ENCODE assay signal across 8 cellular contexts in genomic region chr6:84033523-84034451, GRCh38. TPM values are rescaled to one million over a fixed set of nuclear protein-coding genes. Genes with fewer than 3 reads are reported as not detected.
DNase-seq lines count a peak whose midpoint lies in the region; ATAC-seq, FAIRE-seq and TF ChIP-seq lines count a peak whose summit lies in the region.

TSS of gene MRAP2 (plus strand) at chr6:84033772. CDS start at chr6:84055319, 21,547 bp downstream.

- POLR2A ChIA-PET in A549 (lab: Yijun Ruan, JAX): interaction anchor here (1.0 kb wide), 1 partner anchor 10 kb away, joined by 3 read pairs; no protein-coding TSS in a partner anchor

- CTCF ChIA-PET in A549 (lab: Yijun Ruan, JAX): no interaction called here

- H3K4me1 ChIP-seq in A549: no peaks in the 10 kb centered on the region; the same call in 2 of the 3 replicates

- H3K4me2 ChIP-seq in A549: peak within 1 kb of the TSS; percentile 96

- H3K9me3 ChIP-seq in A549 (no peaks in the 10 kb centered on the region), MG63 (no peaks in the 10 kb centered on the region)

- no peak for TF ChIP-seq POLR2A in A549 (IDR thresholded peaks at IDR 0.05; ENCODE audit: low read length)

- no peak for TF ChIP-seq CTCF in A549 (IDR thresholded peaks at IDR 0.05)

- H3K4me3 ChIP-seq in A549 (peak within 1 kb of the TSS; percentile 78), MG63 (peak within 1 kb of the TSS; percentile 59)

- H3K27me3 ChIP-seq in MG63: no peaks in the 10 kb centered on the region

- peak within 1 kb of the TSS; percentile 69 to 86 for H3K27ac ChIP-seq in A549

- DNase-seq in A549 (ENCODE audit: low read depth in 1 of 2, low spot score in 1 of 2): peak; percentile 7 to 10
- peak; percentile 66 for DNase-seq in MG63
- DNase-seq in astrocyte of the hippocampus (ENCODE audit: low read depth, low spot score): peak; percentile 75
- peak; percentile 34 for DNase-seq in iris pigment epithelial cell (ENCODE audit: low read depth)
- peak; percentile 24 for DNase-seq in stimulated activated CD8-positive, alpha-beta memory T cell treated with anti-CD3 and anti-CD28 coated beads, Interleukin-4, amount 100 ng/mL, for 48 hours
- DNase-seq in effector CD4-positive, alpha-beta T cell: no peak
- no peak for DNase-seq in DMS79 (lab: John Stamatoyannopoulos, UW)

- TF ChIP-seq RAD21 in A549 (conservative IDR thresholded peaks at IDR 0.05 in 1 of 2, IDR thresholded peaks at IDR 0.05 in 1 of 2): no peak

- peak; percentile 87 to 91 for ATAC-seq in A549
- peak; percentile 39 for ATAC-seq in GM18861 (IDR thresholded peaks at IDR 0.05; ENCODE audit: unreplicated experiment)

- WGBS in A549 (ENCODE audit: missing lambda C conversion rate): 0% methylated on average over 8 of the region's 78 CpGs

- no peaks in the 10 kb centered on the region for H3K36me3 ChIP-seq in MG63

- no peak for FAIRE-seq in A549 (lab: Jason Lieb, UNC)

- no peak for TF ChIP-seq EP300 in A549 (IDR thresholded peaks at IDR 0.05)

TF ChIP-seq in A549, 52 proteins besides CTCF, POLR2A, EP300 and RAD21:
- no peak for TF ChIP-seq BCL3 (IDR thresholded peaks at IDR 0.05)
- TF ChIP-seq FOSL2 (IDR thresholded peaks at IDR 0.05): no peak
- no peak for TF ChIP-seq FOSL2 (CRISPR knock-in tag; IDR thresholded peaks at IDR 0.05)
- no peak for TF ChIP-seq NR3C1 (IDR thresholded peaks at IDR 0.05)
- TF ChIP-seq NPAS2 (CRISPR knock-in tag; IDR thresholded peaks at IDR 0.05; ENCODE audit: borderline replicate concordance): no peak
- no peak for TF ChIP-seq RARB (CRISPR knock-in tag; IDR thresholded peaks at IDR 0.05)
- TF ChIP-seq PHF8 (IDR thresholded peaks at IDR 0.05; ENCODE audit: borderline replicate concordance, low read depth): no peak
- no peak for TF ChIP-seq JUNB (IDR thresholded peaks at IDR 0.05)
- TF ChIP-seq PBX3 (IDR thresholded peaks at IDR 0.05): no peak
- TF ChIP-seq GATA3 (IDR thresholded peaks at IDR 0.05; ENCODE audit: borderline replicate concordance): no peak
- TF ChIP-seq, protein P1, sequence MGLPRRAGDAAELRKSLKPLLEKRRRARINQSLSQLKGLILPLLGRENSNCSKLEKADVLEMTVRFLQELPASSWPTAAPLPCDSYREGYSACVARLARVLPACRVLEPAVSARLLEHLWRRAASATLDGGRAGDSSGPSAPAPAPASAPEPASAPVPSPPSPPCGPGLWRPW (IDR thresholded peaks at IDR 0.05): no peak
- TF ChIP-seq ATOH8 (CRISPR knock-in tag; IDR thresholded peaks at IDR 0.05; ENCODE audit: low read depth): no peak
- TF ChIP-seq KDM1A (IDR thresholded peaks at IDR 0.05; ENCODE audit: low read depth): no peak
- TF ChIP-seq KDM5A (IDR thresholded peaks at IDR 0.05): no peak
- no peak for TF ChIP-seq TP53 (CRISPR knock-in tag; IDR thresholded peaks at IDR 0.05)
- TF ChIP-seq RNF2 (IDR thresholded peaks at IDR 0.05; ENCODE audit: borderline replicate concordance, low read depth): no peak
- no peak for TF ChIP-seq NFE2L2 (conservative IDR thresholded peaks at IDR 0.05; ENCODE audit: low read length)
- TF ChIP-seq E2F6 (IDR thresholded peaks at IDR 0.05; ENCODE audit: borderline replicate concordance, low read depth): no peak
- no peak for TF ChIP-seq ZC3H11A (IDR thresholded peaks at IDR 0.05)
- no peak for TF ChIP-seq CHD4 (IDR thresholded peaks at IDR 0.05; ENCODE audit: borderline replicate concordance)
- TF ChIP-seq CHD2 (IDR thresholded peaks at IDR 0.05; ENCODE audit: low read length, partially characterized antibody): no peak

RNA-seq across cellular contexts. Expression of gene MRAP2, which starts in this region (rescaled TPM):
- polyA plus RNA-seq in A549 (2011; rRNA removed): 2.2 and 2.3 TPM in 2 replicates
- polyA plus RNA-seq in A549 (2012; cell fraction: cytosol; rRNA removed): 0.32 and 0.37 TPM in 2 replicates
- polyA plus RNA-seq in A549 (2012; cell fraction: nucleus; rRNA removed): 0.12 and 0.43 TPM in 2 replicates
- 0.66 to 1.0 TPM (median 0.75 TPM) in 3 replicates for polyA plus RNA-seq in A549 (2017; fragmentation: RNase III; extraction: RNeasy Plus Mini Kit Qiagen cat#74134 plus additional on column Dnase treatment)
- polyA minus RNA-seq in A549 (2011; rRNA and poly(A)+ RNA removed): 0.83 and 0.87 TPM in 2 replicates
- 3.1 and 3.5 TPM in 2 replicates for total RNA-seq in MG63 (2014; rRNA removed; shearing (Covaris generic); ENCODE audit: low replicate concordance)

Comparison
In these comparisons a context has a peak if more than half of its experiments do, and no peak if none do; other contexts are left out.
1. DNase-seq: peak in A549 (2 of 2), MG63 (single experiment), astrocyte of the hippocampus (single experiment), iris pigment epithelial cell (single experiment) and stimulated activated CD8-positive, alpha-beta memory T cell treated with anti-CD3 and anti-CD28 coated beads, Interleukin-4, amount 100 ng/mL, for 48 hours (single experiment); none in effector CD4-positive, alpha-beta T cell (single experiment) and DMS79 (single experiment).